In genomic region chr7:5481241-5482019, GRCh38 we compare ENCODE assay signal across 27 cellular contexts.
"Had no signal": no experiment of that assay in that cellular context is flagged by ENCODE, and none has a peak within 500 bp of the region (broad histone marks: within the 10 kb centered on the region; RNA-seq: fewer than 3 reads in every experiment).

No MANE protein-coding gene starts in this region.

- H3K36me3 Mint-ChIP-seq: activated CD4-positive, alpha-beta memory T cell treated with anti-CD3 and anti-CD28 coated beads for 36 hours; activated naive CD4-positive, alpha-beta T cell treated with anti-CD3 and anti-CD28 coated beads, Interleukin-2, amount 10 ng/mL, durations not matched to agents 7 days and 5 days; natural killer cell; neural progenitor cell had no signal

- H3K36me3 ChIP-seq: neural progenitor cell had no signal

- H3K9me3 ChIP-seq: heart right ventricle, tibial nerve had no signal

- DNase-seq: activated CD4-positive, alpha-beta memory T cell treated with anti-CD3 and anti-CD28 coated beads for 36 hours; activated CD4-positive, alpha-beta T cell treated with anti-CD3 and anti-CD28 coated beads, Interleukin-2, amount 10 ng/mL, durations not matched to agents 24 days and 14 days; activated CD4-positive, CD25-positive, alpha-beta regulatory T cell treated with anti-CD3 and anti-CD28 coated beads, Interleukin-2, amount 50 U/mL, for 72 hours; activated CD8-positive, alpha-beta memory T cell treated with anti-CD3 and anti-CD28 coated beads, Interleukin-2, amount 50 U/mL, for 4 hours; activated effector memory CD4-positive, alpha-beta T cell treated with anti-CD3 and anti-CD28 coated beads, Interleukin-2, amount 50 U/mL, for 16 hours; activated naive CD4-positive, alpha-beta T cell treated with anti-CD3 and anti-CD28 coated beads, Interleukin-2, amount 10 ng/mL, durations not matched to agents 7 days and 5 days; activated naive CD8-positive, alpha-beta T cell treated with anti-CD3 and anti-CD28 coated beads, Interleukin-2, amount 10 ng/mL, durations not matched to agents 7 days and 5 days; activated T-cell treated with anti-CD3 and anti-CD28 coated beads, Interleukin-2, amount 50 U/mL, for 1 hour; brain microvascular endothelial cell; dorsolateral prefrontal cortex; effector memory CD8-positive, alpha-beta T cell; foreskin fibroblast; heart right ventricle; mesendoderm; natural killer cell; posterior cingulate gyrus; stimulated activated CD4-positive, alpha-beta T cell treated with anti-CD3 and anti-CD28 coated beads, Interleukin-15, amount 100 ng/mL, for 24 hours; stimulated activated CD4-positive, alpha-beta T cell treated with anti-CD3 and anti-CD28 coated beads, Interleukin-2, amount 100 ng/mL, for 24 hours; stimulated activated naive CD4-positive, alpha-beta T cell had no signal

- H3K27ac Mint-ChIP-seq: activated CD4-positive, alpha-beta memory T cell treated with anti-CD3 and anti-CD28 coated beads for 36 hours; activated CD4-positive, alpha-beta T cell treated with anti-CD3 and anti-CD28 coated beads, Interleukin-2, amount 10 ng/mL, durations not matched to agents 24 days and 14 days; activated naive CD4-positive, alpha-beta T cell treated with anti-CD3 and anti-CD28 coated beads, Interleukin-2, amount 10 ng/mL, durations not matched to agents 7 days and 5 days; activated naive CD8-positive, alpha-beta T cell treated with anti-CD3 and anti-CD28 coated beads, Interleukin-2, amount 10 ng/mL, durations not matched to agents 7 days and 5 days; activated T-helper 1 cell treated with anti-CD3 and anti-CD28 coated beads, Interleukin-12 subunit alpha, Interleukin-12 subunit beta, Interleukin-2, Interleukin-4 antibody, amounts not matched to agents 30 ng/mL and 10 ng/mL and 1 ng/mL, durations not matched to agents 14 hours and 24 hours and 36 hours; effector memory CD8-positive, alpha-beta T cell; natural killer cell; neural progenitor cell had no signal

- H3K4me3 Mint-ChIP-seq: activated CD4-positive, alpha-beta memory T cell treated with anti-CD3 and anti-CD28 coated beads for 36 hours; activated CD4-positive, alpha-beta T cell treated with anti-CD3 and anti-CD28 coated beads, Interleukin-2, amount 10 ng/mL, durations not matched to agents 24 days and 14 days; activated naive CD4-positive, alpha-beta T cell treated with anti-CD3 and anti-CD28 coated beads, Interleukin-2, amount 10 ng/mL, durations not matched to agents 7 days and 5 days; activated naive CD8-positive, alpha-beta T cell treated with anti-CD3 and anti-CD28 coated beads, Interleukin-2, amount 10 ng/mL, durations not matched to agents 7 days and 5 days; activated T-helper 1 cell treated with anti-CD3 and anti-CD28 coated beads, Interleukin-12 subunit alpha, Interleukin-12 subunit beta, Interleukin-2, Interleukin-4 antibody, amounts not matched to agents 30 ng/mL and 10 ng/mL and 1 ng/mL, durations not matched to agents 14 hours and 24 hours and 36 hours; effector memory CD8-positive, alpha-beta T cell; natural killer cell; neural progenitor cell had no signal

- H3K27me3 Mint-ChIP-seq: activated CD4-positive, alpha-beta memory T cell treated with anti-CD3 and anti-CD28 coated beads for 36 hours; activated CD4-positive, alpha-beta T cell treated with anti-CD3 and anti-CD28 coated beads, Interleukin-2, amount 10 ng/mL, durations not matched to agents 24 days and 14 days; activated naive CD4-positive, alpha-beta T cell treated with anti-CD3 and anti-CD28 coated beads, Interleukin-2, amount 10 ng/mL, durations not matched to agents 7 days and 5 days; activated naive CD8-positive, alpha-beta T cell treated with anti-CD3 and anti-CD28 coated beads, Interleukin-2, amount 10 ng/mL, durations not matched to agents 7 days and 5 days; effector memory CD8-positive, alpha-beta T cell had no signal

- H3K9me3 Mint-ChIP-seq: activated CD4-positive, alpha-beta memory T cell treated with anti-CD3 and anti-CD28 coated beads for 36 hours; activated CD4-positive, alpha-beta T cell treated with anti-CD3 and anti-CD28 coated beads, Interleukin-2, amount 10 ng/mL, durations not matched to agents 24 days and 14 days; activated naive CD4-positive, alpha-beta T cell treated with anti-CD3 and anti-CD28 coated beads, Interleukin-2, amount 10 ng/mL, durations not matched to agents 7 days and 5 days; activated naive CD8-positive, alpha-beta T cell treated with anti-CD3 and anti-CD28 coated beads, Interleukin-2, amount 10 ng/mL, durations not matched to agents 7 days and 5 days; activated T-helper 1 cell treated with anti-CD3 and anti-CD28 coated beads, Interleukin-12 subunit alpha, Interleukin-12 subunit beta, Interleukin-2, Interleukin-4 antibody, amounts not matched to agents 30 ng/mL and 10 ng/mL and 1 ng/mL, durations not matched to agents 14 hours and 24 hours and 36 hours; effector memory CD8-positive, alpha-beta T cell; natural killer cell; neural progenitor cell had no signal

- ATAC-seq: effector memory CD8-positive, alpha-beta T cell; esophagus mucosa; heart right ventricle; natural killer cell; right cardiac atrium had no signal

- H3K27me3 ChIP-seq: brain microvascular endothelial cell, dorsolateral prefrontal cortex, heart right ventricle, neural progenitor cell, tibial nerve had no signal

- H3K4me3 ChIP-seq: coronary artery, dorsolateral prefrontal cortex, heart right ventricle, lung, neural progenitor cell, tibial nerve had no signal

- H3K27ac ChIP-seq: brain microvascular endothelial cell, coronary artery, dorsolateral prefrontal cortex, heart right ventricle, neural progenitor cell, tibial nerve, VCaP had no signal
